Comparison of ENCODE assay signal across 19 cellular contexts in genomic region chr6:35120746-35121145, GRCh38. TPM values are rescaled to one million over a fixed set of nuclear protein-coding genes. Genes with fewer than 3 reads are reported as not detected.
DNase-seq lines count a peak whose midpoint lies in the region; ATAC-seq, FAIRE-seq and TF ChIP-seq lines count a peak whose summit lies in the region.
"Had no signal": no experiment of that assay in that cellular context is flagged by ENCODE, and none has a peak within 500 bp of the region (broad histone marks: within the 10 kb centered on the region; RNA-seq: fewer than 3 reads in every experiment).

No MANE protein-coding gene starts in this region.

- CTCF ChIA-PET in PC-3 (lab: Charles Lee): no interaction called here

- H3K36me3 ChIP-seq in PC-3 (ENCODE audit: low read depth, low read length) (no peaks in the 10 kb centered on the region), bronchial epithelial cell (ENCODE audit: control insufficient read depth, insufficient read depth, low read length) (no peaks in the 10 kb centered on the region)
- H3K36me3 ChIP-seq in effector memory CD4-positive, alpha-beta T cell (ENCODE audit: control insufficient read depth, insufficient read depth, low read length): no peaks in the 10 kb centered on the region

- peak overlapping the region; percentile 85 for H3K27ac ChIP-seq in PC-3 (ENCODE audit: low read length)
- H3K27ac ChIP-seq in effector memory CD4-positive, alpha-beta T cell (ENCODE audit: insufficient read depth, low read length, poor library complexity, severe bottlenecking): no peak overlapping the region

- DNase-seq in PC-3 (peak; percentile 48), bronchial epithelial cell (ENCODE audit: low read depth) (peak; percentile 24), kidney tubule cell (ENCODE audit: low spot score) (peak; percentile 65), glomerular visceral epithelial cell (ENCODE audit: extremely low spot score) (no peak)
- no peak for DNase-seq in activated naive CD4-positive, alpha-beta T cell treated with anti-CD3 and anti-CD28 coated beads, Interleukin-2, amount 50 U/mL, for 16 hours
- DNase-seq in effector memory CD4-positive, alpha-beta T cell: no peak
- DNase-seq: C1 segment of cervical spinal cord; Calu3; CD4-positive, alpha-beta memory T cell; COR-L47; DND-41; GDM1; H9 had no signal

- no peaks in the 10 kb centered on the region for H3K9me3 ChIP-seq in PC-3 (ENCODE audit: low read length)
- H3K9me3 ChIP-seq in effector memory CD4-positive, alpha-beta T cell (ENCODE audit: control insufficient read depth, low read length): no peaks in the 10 kb centered on the region

- H4K20me1 ChIP-seq in PC-3 (ENCODE audit: low read length): no peaks in the 10 kb centered on the region

- no peaks in the 10 kb centered on the region for H3K27me3 ChIP-seq in PC-3 (ENCODE audit: low read length)
- H3K27me3 ChIP-seq in bronchial epithelial cell (ENCODE audit: control insufficient read depth, insufficient read depth, low read length): no peaks in the 10 kb centered on the region
- H3K27me3 ChIP-seq in effector memory CD4-positive, alpha-beta T cell (replicated peaks; ENCODE audit: control insufficient read depth, insufficient read depth, low read length, poor library complexity, severe bottlenecking): no peaks in the 10 kb centered on the region

- no peaks in the 10 kb centered on the region for H3K9me2 ChIP-seq in PC-3 (replicated peaks; ENCODE audit: low read length)

- H3K79me2 ChIP-seq in PC-3 (ENCODE audit: low read length): no peaks in the 10 kb centered on the region

- FAIRE-seq in bronchial epithelial cell (lab: Jason Lieb, UNC): no peak
- FAIRE-seq: GM12878, GM19239 had no signal

- H3K9ac ChIP-seq in PC-3 (ENCODE audit: low read length): peak overlapping the region; percentile 47

- H2AFZ ChIP-seq in PC-3 (ENCODE audit: low read length): no peak overlapping the region
- H2AFZ ChIP-seq: GM23338 had no signal

- H3K4me3 ChIP-seq in PC-3 (ENCODE audit: low read length) (no peak overlapping the region), bronchial epithelial cell (ENCODE audit: low read depth, low read length) (no peak overlapping the region)
- no peak overlapping the region for H3K4me3 ChIP-seq in effector memory CD4-positive, alpha-beta T cell (ENCODE audit: insufficient read depth, low read depth, low read length, poor library complexity, severe bottlenecking)
- H3K4me3 ChIP-seq: GM12878, GM23338 had no signal

- H3F3A ChIP-seq in PC-3 (ENCODE audit: low read length, unreplicated experiment): no peaks in the 10 kb centered on the region

- H3K4me2 ChIP-seq in PC-3 (ENCODE audit: low read length): peak overlapping the region; percentile 28
- H3K4me2 ChIP-seq: GM23338 had no signal

- ATAC-seq in PC-3: no peak
- ATAC-seq: GM12878, GM23338, HCT116 had no signal

- TF ChIP-seq CTCF in PC-3 (conservative IDR thresholded peaks at IDR 0.05; ENCODE audit: low read depth, low read length) (no peak), bronchial epithelial cell (IDR thresholded peaks at IDR 0.05; ENCODE audit: insufficient read depth, low read length, severe bottlenecking) (no peak)

- H3K4me1 ChIP-seq in PC-3 (ENCODE audit: insufficient read depth, low read length): peaks cover 10% of the 10 kb centered on the region
- H3K4me1 ChIP-seq in effector memory CD4-positive, alpha-beta T cell (ENCODE audit: control insufficient read depth, insufficient read depth, low read length, poor library complexity, severe bottlenecking): no peaks in the 10 kb centered on the region

- intact Hi-C loops in PC-3 (cut with micrococcal nuclease): no loop called here

- POLR2A ChIA-PET in PC-3 (lab: Charles Lee; ENCODE audit: unreplicated experiment): no interaction called here

- BruUV-seq in PC-3 (replicated peaks; lab: Mats Ljungman, UMichigan): no TSS peak

RNA-seq across cellular contexts. Expression of gene TCP11, which starts 20.4 kb away (rescaled TPM):
- total RNA-seq in PC-3 (2014; rRNA removed) (1.3 and 1.7 TPM in 2 replicates), bronchial epithelial cell (not detected in 2 replicates)
- total RNA-seq: A172; A673; Calu3; CD4-positive, alpha-beta memory T cell; GM12878; GM23338; H9 had no signal

Comparison
In these comparisons a context has a peak if more than half of its experiments do, and no peak if none do; other contexts are left out.
1. DNase-seq: peak in PC-3 (single experiment), bronchial epithelial cell (single experiment) and kidney tubule cell (single experiment); none in activated naive CD4-positive, alpha-beta T cell treated with anti-CD3 and anti-CD28 coated beads, Interleukin-2, amount 50 U/mL, for 16 hours (single experiment), glomerular visceral epithelial cell (single experiment) and effector memory CD4-positive, alpha-beta T cell (0 of 3).